In genomic region chr6:26311385-26312095, GRCh38 we compare ENCODE assay signal across 1 cellular context.
TF ChIP-seq lines count a peak whose summit lies in the region.

No MANE protein-coding gene starts in this region.

TF ChIP-seq in GM12878, 131 proteins besides CTCF, POLR2A, EP300 and RAD21 (continued from another document and continues in another):
- TF ChIP-seq ZZZ3 (IDR thresholded peaks at IDR 0.05; ENCODE audit: control insufficient read depth, insufficient read length, low read depth): no peak
- TF ChIP-seq TCF7 (IDR thresholded peaks at IDR 0.05; ENCODE audit: borderline replicate concordance): no peak
- TF ChIP-seq TAF1 (IDR thresholded peaks at IDR 0.05; ENCODE audit: borderline replicate concordance, low read depth, low read length): no peak
- TF ChIP-seq BCL11A (IDR thresholded peaks at IDR 0.05; ENCODE audit: low read depth, low read length): no peak
- peak; percentile 53; the same call in 1 of the 2 replicates for TF ChIP-seq ZBTB40 (IDR thresholded peaks at IDR 0.05; ENCODE audit: borderline replicate concordance)
- TF ChIP-seq FOXK2 (IDR thresholded peaks at IDR 0.05): peak; percentile 78
- TF ChIP-seq RAD51 (IDR thresholded peaks at IDR 0.05): no peak
- no peak for TF ChIP-seq ZBED1 (IDR thresholded peaks at IDR 0.05; ENCODE audit: borderline replicate concordance)
- no peak for TF ChIP-seq KDM1A (IDR thresholded peaks at IDR 0.05; ENCODE audit: borderline replicate concordance)
- TF ChIP-seq PAX8 (IDR thresholded peaks at IDR 0.05): 0 out of 2 replicates have a peak, but pooled peaks have one; percentile 13
- TF ChIP-seq, protein P1, sequence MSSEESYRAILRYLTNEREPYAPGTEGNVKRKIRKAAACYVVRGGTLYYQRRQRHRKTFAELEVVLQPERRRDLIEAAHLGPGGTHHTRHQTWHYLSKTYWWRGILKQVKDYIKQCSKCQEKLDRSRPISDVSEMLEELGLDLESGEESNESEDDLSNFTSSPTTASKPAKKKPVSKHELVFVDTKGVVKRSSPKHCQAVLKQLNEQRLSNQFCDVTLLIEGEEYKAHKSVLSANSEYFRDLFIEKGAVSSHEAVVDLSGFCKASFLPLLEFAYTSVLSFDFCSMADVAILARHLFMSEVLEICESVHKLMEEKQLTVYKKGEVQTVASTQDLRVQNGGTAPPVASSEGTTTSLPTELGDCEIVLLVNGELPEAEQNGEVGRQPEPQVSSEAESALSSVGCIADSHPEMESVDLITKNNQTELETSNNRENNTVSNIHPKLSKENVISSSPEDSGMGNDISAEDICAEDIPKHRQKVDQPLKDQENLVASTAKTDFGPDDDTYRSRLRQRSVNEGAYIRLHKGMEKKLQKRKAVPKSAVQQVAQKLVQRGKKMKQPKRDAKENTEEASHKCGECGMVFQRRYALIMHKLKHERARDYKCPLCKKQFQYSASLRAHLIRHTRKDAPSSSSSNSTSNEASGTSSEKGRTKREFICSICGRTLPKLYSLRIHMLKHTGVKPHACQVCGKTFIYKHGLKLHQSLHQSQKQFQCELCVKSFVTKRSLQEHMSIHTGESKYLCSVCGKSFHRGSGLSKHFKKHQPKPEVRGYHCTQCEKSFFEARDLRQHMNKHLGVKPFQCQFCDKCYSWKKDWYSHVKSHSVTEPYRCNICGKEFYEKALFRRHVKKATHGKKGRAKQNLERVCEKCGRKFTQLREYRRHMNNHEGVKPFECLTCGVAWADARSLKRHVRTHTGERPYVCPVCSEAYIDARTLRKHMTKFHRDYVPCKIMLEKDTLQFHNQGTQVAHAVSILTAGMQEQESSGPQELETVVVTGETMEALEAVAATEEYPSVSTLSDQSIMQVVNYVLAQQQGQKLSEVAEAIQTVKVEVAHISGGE (CRISPR knock-in tag; IDR thresholded peaks at IDR 0.05): no peak
- TF ChIP-seq, protein P2, sequence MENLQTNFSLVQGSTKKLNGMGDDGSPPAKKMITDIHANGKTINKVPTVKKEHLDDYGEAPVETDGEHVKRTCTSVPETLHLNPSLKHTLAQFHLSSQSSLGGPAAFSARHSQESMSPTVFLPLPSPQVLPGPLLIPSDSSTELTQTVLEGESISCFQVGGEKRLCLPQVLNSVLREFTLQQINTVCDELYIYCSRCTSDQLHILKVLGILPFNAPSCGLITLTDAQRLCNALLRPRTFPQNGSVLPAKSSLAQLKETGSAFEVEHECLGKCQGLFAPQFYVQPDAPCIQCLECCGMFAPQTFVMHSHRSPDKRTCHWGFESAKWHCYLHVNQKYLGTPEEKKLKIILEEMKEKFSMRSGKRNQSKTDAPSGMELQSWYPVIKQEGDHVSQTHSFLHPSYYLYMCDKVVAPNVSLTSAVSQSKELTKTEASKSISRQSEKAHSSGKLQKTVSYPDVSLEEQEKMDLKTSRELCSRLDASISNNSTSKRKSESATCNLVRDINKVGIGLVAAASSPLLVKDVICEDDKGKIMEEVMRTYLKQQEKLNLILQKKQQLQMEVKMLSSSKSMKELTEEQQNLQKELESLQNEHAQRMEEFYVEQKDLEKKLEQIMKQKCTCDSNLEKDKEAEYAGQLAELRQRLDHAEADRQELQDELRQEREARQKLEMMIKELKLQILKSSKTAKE (IDR thresholded peaks at IDR 0.05; ENCODE audit: low read depth, poor library complexity, severe bottlenecking): peak; percentile 15
- no peak for TF ChIP-seq BCL3 (IDR thresholded peaks at IDR 0.05; ENCODE audit: borderline replicate concordance, insufficient read depth, low read depth, low read length, poor library complexity, severe bottlenecking)
- TF ChIP-seq PRDM15 (CRISPR knock-in tag; IDR thresholded peaks at IDR 0.05): no peak
- TF ChIP-seq CREB1 (IDR thresholded peaks at IDR 0.05; ENCODE audit: low read depth): peak; percentile 65; the same call in 1 of the 2 replicates
- TF ChIP-seq KAT2A (conservative IDR thresholded peaks at IDR 0.05; ENCODE audit: control insufficient read depth, low read depth, low read length): no peak
- 0 out of 2 replicates have a peak, but pooled peaks have one; percentile 44 for TF ChIP-seq CREM (IDR thresholded peaks at IDR 0.05; ENCODE audit: low read depth)
- no peak for TF ChIP-seq ASH2L (IDR thresholded peaks at IDR 0.05; ENCODE audit: borderline replicate concordance, low read depth)
- TF ChIP-seq TCF3 (IDR thresholded peaks at IDR 0.05; ENCODE audit: borderline replicate concordance, insufficient read depth, low read depth, low read length): no peak
- 0 out of 2 replicates have a peak, but pooled peaks have one; percentile 11 for TF ChIP-seq NBN (IDR thresholded peaks at IDR 0.05)
- TF ChIP-seq, protein P3, sequence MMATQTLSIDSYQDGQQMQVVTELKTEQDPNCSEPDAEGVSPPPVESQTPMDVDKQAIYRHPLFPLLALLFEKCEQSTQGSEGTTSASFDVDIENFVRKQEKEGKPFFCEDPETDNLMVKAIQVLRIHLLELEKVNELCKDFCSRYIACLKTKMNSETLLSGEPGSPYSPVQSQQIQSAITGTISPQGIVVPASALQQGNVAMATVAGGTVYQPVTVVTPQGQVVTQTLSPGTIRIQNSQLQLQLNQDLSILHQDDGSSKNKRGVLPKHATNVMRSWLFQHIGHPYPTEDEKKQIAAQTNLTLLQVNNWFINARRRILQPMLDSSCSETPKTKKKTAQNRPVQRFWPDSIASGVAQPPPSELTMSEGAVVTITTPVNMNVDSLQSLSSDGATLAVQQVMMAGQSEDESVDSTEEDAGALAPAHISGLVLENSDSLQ (IDR thresholded peaks at IDR 0.05): no peak; the same call in 1 of the 2 replicates
- TF ChIP-seq GABPA (IDR thresholded peaks at IDR 0.05; ENCODE audit: low read depth): no peak
- TF ChIP-seq MTA2 (IDR thresholded peaks at IDR 0.05; ENCODE audit: low read depth): 0 out of 2 replicates have a peak, but pooled peaks have one; percentile 32
- TF ChIP-seq CUX1 (IDR thresholded peaks at IDR 0.05; ENCODE audit: insufficient replicate concordance, low read depth, low read length): no peak
- TF ChIP-seq ZSCAN29 (IDR thresholded peaks at IDR 0.05): peak; percentile 98
- peak; percentile 89; the same call in 1 of the 2 replicates for TF ChIP-seq SMARCA5 (IDR thresholded peaks at IDR 0.05)
- TF ChIP-seq CHD1 (IDR thresholded peaks at IDR 0.05; ENCODE audit: low read depth, low read length): no peak
- TF ChIP-seq LARP7 (IDR thresholded peaks at IDR 0.05): no peak
- TF ChIP-seq, protein P4, sequence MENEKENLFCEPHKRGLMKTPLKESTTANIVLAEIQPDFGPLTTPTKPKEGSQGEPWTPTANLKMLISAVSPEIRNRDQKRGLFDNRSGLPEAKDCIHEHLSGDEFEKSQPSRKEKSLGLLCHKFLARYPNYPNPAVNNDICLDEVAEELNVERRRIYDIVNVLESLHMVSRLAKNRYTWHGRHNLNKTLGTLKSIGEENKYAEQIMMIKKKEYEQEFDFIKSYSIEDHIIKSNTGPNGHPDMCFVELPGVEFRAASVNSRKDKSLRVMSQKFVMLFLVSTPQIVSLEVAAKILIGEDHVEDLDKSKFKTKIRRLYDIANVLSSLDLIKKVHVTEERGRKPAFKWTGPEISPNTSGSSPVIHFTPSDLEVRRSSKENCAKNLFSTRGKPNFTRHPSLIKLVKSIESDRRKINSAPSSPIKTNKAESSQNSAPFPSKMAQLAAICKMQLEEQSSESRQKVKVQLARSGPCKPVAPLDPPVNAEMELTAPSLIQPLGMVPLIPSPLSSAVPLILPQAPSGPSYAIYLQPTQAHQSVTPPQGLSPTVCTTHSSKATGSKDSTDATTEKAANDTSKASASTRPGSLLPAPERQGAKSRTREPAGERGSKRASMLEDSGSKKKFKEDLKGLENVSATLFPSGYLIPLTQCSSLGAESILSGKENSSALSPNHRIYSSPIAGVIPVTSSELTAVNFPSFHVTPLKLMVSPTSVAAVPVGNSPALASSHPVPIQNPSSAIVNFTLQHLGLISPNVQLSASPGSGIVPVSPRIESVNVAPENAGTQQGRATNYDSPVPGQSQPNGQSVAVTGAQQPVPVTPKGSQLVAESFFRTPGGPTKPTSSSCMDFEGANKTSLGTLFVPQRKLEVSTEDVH (IDR thresholded peaks at IDR 0.05; ENCODE audit: low read depth, partially characterized antibody): no peak
- TF ChIP-seq MXI1 (IDR thresholded peaks at IDR 0.05; ENCODE audit: low read depth, low read length): no peak
- peak; percentile 87 for TF ChIP-seq SREBF2 (IDR thresholded peaks at IDR 0.05; ENCODE audit: low read length)
- no peak for TF ChIP-seq DPF2 (IDR thresholded peaks at IDR 0.05)
